In the genomic region with DNA sequence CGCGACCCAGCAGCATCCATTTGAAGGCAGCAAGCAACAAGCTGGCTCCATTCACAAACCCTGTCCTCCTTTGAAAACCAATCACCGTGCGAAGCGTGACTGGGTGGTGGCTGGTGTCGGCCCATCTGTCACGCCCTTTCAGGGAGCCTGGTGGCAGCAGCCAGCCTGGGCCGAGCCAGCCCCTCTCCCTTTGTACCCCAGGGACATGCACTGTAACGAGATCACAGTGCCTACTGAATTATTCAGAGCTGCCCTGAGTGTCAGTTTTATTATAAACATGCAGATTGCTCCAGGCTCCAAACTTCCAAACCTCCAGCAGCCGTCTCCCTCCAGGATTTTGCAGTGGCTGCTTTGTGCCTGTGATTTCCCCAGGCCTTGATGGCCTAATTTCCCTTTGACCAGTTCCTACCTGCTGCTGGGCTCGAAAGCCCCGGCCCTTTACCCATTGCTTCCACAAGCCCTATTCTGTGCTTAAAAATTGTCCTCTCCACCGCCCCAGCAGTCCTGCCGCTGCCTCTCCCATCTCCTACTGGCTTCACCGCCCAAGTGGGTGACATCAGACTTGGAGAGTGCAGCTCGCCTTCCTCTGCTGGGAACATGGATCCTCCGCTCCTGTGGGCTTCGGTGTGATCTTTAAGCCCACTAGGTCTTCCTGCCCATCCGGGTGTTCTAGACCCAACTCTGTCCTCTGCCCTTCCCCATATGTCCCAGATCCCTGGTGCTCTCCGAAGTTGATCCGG, we compare ENCODE assay signal across 9 cellular contexts. TPM values are rescaled to one million over a fixed set of nuclear protein-coding genes. Genes with fewer than 3 reads are reported as not detected.
DNase-seq lines count a peak whose midpoint lies in the region; ATAC-seq and TF ChIP-seq lines count a peak whose summit lies in the region.
"Had no signal": no experiment of that assay in that cellular context is flagged by ENCODE, and none has a peak within 500 bp of the region (broad histone marks: within the 10 kb centered on the region; RNA-seq: fewer than 3 reads in every experiment).

No MANE protein-coding gene starts in this region.

- peaks cover 2 to 10% (median 9%) of the 10 kb centered on the region in 7 donors for H3K4me1 Mint-ChIP-seq in naive thymus-derived CD4-positive, alpha-beta T cell

- DNase-seq in NCI-H187 treated with DMSO at 0.1 percent for 48 hours (lab: John Stamatoyannopoulos, UW): peak; percentile 47
- DNase-seq in upper lobe of right lung: no peak
- no peak for DNase-seq in A172 (ENCODE audit: low spot score)
- no peak for DNase-seq in naive thymus-derived CD4-positive, alpha-beta T cell
- DNase-seq: stimulated activated CD4-positive, alpha-beta T cell treated with anti-CD3 and anti-CD28 coated beads, Interleukin-2, amount 100 ng/mL, for 48 hours; T1000 had no signal

- ATAC-seq in upper lobe of right lung (no peak), GM18909 (IDR thresholded peaks at IDR 0.05; ENCODE audit: poor library complexity, unreplicated experiment) (no peak)
- ATAC-seq in naive thymus-derived CD4-positive, alpha-beta T cell: no peak

- H3K36me3 Mint-ChIP-seq in naive thymus-derived CD4-positive, alpha-beta T cell: no peaks in the 10 kb centered on the region

- peak overlapping the region in 1 of 2 donors; percentile 27 for H3K9ac ChIP-seq in mucosa of rectum (ENCODE audit: low read depth in 1 of 2, low read length in 2 of 2)

- H3K27ac Mint-ChIP-seq in naive thymus-derived CD4-positive, alpha-beta T cell: peak overlapping the region in 1 of 9 donors; percentile 31

- H3K4me1 ChIP-seq in mucosa of rectum (ENCODE audit: control insufficient read depth in 2 of 2, insufficient read depth in 2 of 2, low read length in 2 of 2) (peaks cover 8 to 19% of the 10 kb centered on the region in 2 donors), upper lobe of right lung (peaks cover 10% of the 10 kb centered on the region)
- H3K4me1 ChIP-seq in naive thymus-derived CD4-positive, alpha-beta T cell (ENCODE audit: control insufficient read depth in 2 of 2, insufficient read depth in 2 of 2, low read length in 2 of 2): no peaks in the 10 kb centered on the region

- H3K27me3 ChIP-seq in mucosa of rectum (ENCODE audit: control insufficient read depth in 2 of 2, insufficient read depth in 2 of 2, low read length in 2 of 2): no peaks in the 10 kb centered on the region
- no peaks in the 10 kb centered on the region for H3K27me3 ChIP-seq in upper lobe of right lung
- H3K27me3 ChIP-seq in naive thymus-derived CD4-positive, alpha-beta T cell (ENCODE audit: control insufficient read depth in 2 of 2, insufficient read depth in 2 of 2, low read length in 2 of 2): no peaks in the 10 kb centered on the region

- peak overlapping the region; percentile 85 for H3K27ac ChIP-seq in cingulate gyrus (ENCODE audit: low read depth, low read length)
- H3K27ac ChIP-seq in mucosa of rectum (ENCODE audit: low read depth in 2 of 2, low read length in 2 of 2): peak overlapping the region; percentile 40 to 71
- H3K27ac ChIP-seq in upper lobe of right lung: peak overlapping the region; percentile 51
- H3K27ac ChIP-seq in naive thymus-derived CD4-positive, alpha-beta T cell (ENCODE audit: low read depth, low read length): no peak overlapping the region

- H3K4me3 ChIP-seq in mucosa of rectum (ENCODE audit: low read length in 2 of 2): no peak overlapping the region
- H3K4me3 ChIP-seq in upper lobe of right lung: no peak overlapping the region
- H3K4me3 ChIP-seq in naive thymus-derived CD4-positive, alpha-beta T cell (ENCODE audit: low read length): no peak overlapping the region

- peaks cover 8 to 19% (median 10%) of the 10 kb centered on the region in 5 donors for H3K27me3 Mint-ChIP-seq in naive thymus-derived CD4-positive, alpha-beta T cell

- no peak for TF ChIP-seq CTCF in upper lobe of right lung (IDR thresholded peaks at IDR 0.05)

- H3K36me3 ChIP-seq in mucosa of rectum (ENCODE audit: control insufficient read depth in 2 of 2, insufficient read depth in 2 of 2, low read length in 2 of 2) (no peaks in the 10 kb centered on the region), upper lobe of right lung (no peaks in the 10 kb centered on the region)
- H3K36me3 ChIP-seq in naive thymus-derived CD4-positive, alpha-beta T cell (ENCODE audit: control insufficient read depth in 2 of 3, insufficient read depth in 3 of 3, low read length in 3 of 3): no peaks in the 10 kb centered on the region

- POLR2A ChIA-PET in naive thymus-derived CD4-positive, alpha-beta T cell (lab: Charles Lee): no interaction called here

- no peaks in the 10 kb centered on the region for H3K9me3 ChIP-seq in mucosa of rectum (ENCODE audit: control insufficient read depth in 2 of 2, low read length in 2 of 2)
- no peaks in the 10 kb centered on the region for H3K9me3 ChIP-seq in upper lobe of right lung
- no peaks in the 10 kb centered on the region for H3K9me3 ChIP-seq in naive thymus-derived CD4-positive, alpha-beta T cell (ENCODE audit: control insufficient read depth in 2 of 3, low read length in 3 of 3)

- CTCF ChIA-PET in naive thymus-derived CD4-positive, alpha-beta T cell (lab: Charles Lee): interaction anchor here (0.6 to 0.8 kb wide), 2 partner anchors 16 to 796 kb away, joined by 3 to 5 read pairs; no protein-coding TSS in a partner anchor

- no peak overlapping the region for H3K4me3 Mint-ChIP-seq in naive thymus-derived CD4-positive, alpha-beta T cell

- intact Hi-C loops in upper lobe of right lung (cut with DNase I): no loop called here
- intact Hi-C loops in naive thymus-derived CD4-positive, alpha-beta T cell (cut with micrococcal nuclease): no loop called here

- H3K9me3 Mint-ChIP-seq in naive thymus-derived CD4-positive, alpha-beta T cell: peaks cover 0 to 2% (median 0%) of the 10 kb centered on the region in 11 donors

RNA-seq across cellular contexts. Expression of gene CTDSP2, which starts 22.5 kb away (rescaled TPM):
- 217 TPM for total RNA-seq in upper lobe of right lung
- 26.9 and 27.5 TPM in 2 replicates for total RNA-seq in A172 (2014; rRNA removed; shearing (Covaris generic))
- total RNA-seq in naive thymus-derived CD4-positive, alpha-beta T cell: 100 to 1,000 TPM; 124 to 295 (median 145) TPM
- 100 to 1,000 TPM in 1 of 2 donors, 10 to 100 TPM in 1; 86.9 to 110 TPM for polyA plus RNA-seq in naive thymus-derived CD4-positive, alpha-beta T cell

RNA-seq across cellular contexts. Expression of gene AVIL, which starts 50.5 kb away (rescaled TPM):
- 11.3 TPM for total RNA-seq in upper lobe of right lung
- total RNA-seq in A172 (2014; rRNA removed; shearing (Covaris generic)): 0.41 and 0.98 TPM in 2 replicates
- total RNA-seq in naive thymus-derived CD4-positive, alpha-beta T cell: 10 to 100 TPM in 2 of 5 experiments, 1 to 10 TPM in 3; 1.7 to 20.3 (median 8.2) TPM
- under 1 TPM; 0.17 to 0.32 TPM for polyA plus RNA-seq in naive thymus-derived CD4-positive, alpha-beta T cell
